In genomic region chr21:26800455-26801454, GRCh38 we compare ENCODE assay signal across 17 cellular contexts. TPM values are rescaled to one million over a fixed set of nuclear protein-coding genes. Genes with fewer than 3 reads are reported as not detected.
DNase-seq lines count a peak whose midpoint lies in the region; ATAC-seq and TF ChIP-seq lines count a peak whose summit lies in the region.
"Had no signal": no experiment of that assay in that cellular context is flagged by ENCODE, and none has a peak within 500 bp of the region (broad histone marks: within the 10 kb centered on the region; RNA-seq: fewer than 3 reads in every experiment).

No MANE protein-coding gene starts in this region.

- H3K4me3 ChIP-seq in right cardiac atrium (ENCODE audit: low read length) (no peak overlapping the region), skeletal muscle satellite cell (ENCODE audit: low read length) (peak overlapping the region; percentile 23)

- H3K27me3 ChIP-seq in right cardiac atrium (ENCODE audit: control insufficient read depth, insufficient read depth) (no peaks in the 10 kb centered on the region), skeletal muscle satellite cell (ENCODE audit: control insufficient read depth, insufficient read depth, low read length) (no peaks in the 10 kb centered on the region)
- H3K27me3 ChIP-seq: foreskin keratinocyte had no signal

- 60% methylated on average over 11 of the region's 11 CpGs for WGBS in right cardiac atrium

- 0 out of 2 replicates have a peak overlapping the region, but pooled peaks have one; percentile 15 for H3K27ac ChIP-seq in C4-2B
- peak overlapping the region; percentile 48 for H3K27ac ChIP-seq in right cardiac atrium (ENCODE audit: low read length)
- H3K27ac ChIP-seq: foreskin keratinocyte had no signal

- no peak for TF ChIP-seq CTCF in C4-2B (conservative IDR thresholded peaks at IDR 0.05)

- no peaks in the 10 kb centered on the region for H3K36me3 ChIP-seq in skeletal muscle satellite cell (ENCODE audit: insufficient read depth, low read length)

- peaks cover 1% of the 10 kb centered on the region for H3K4me1 ChIP-seq in right cardiac atrium (ENCODE audit: control insufficient read depth, insufficient read depth, low read length)
- peaks cover 34% of the 10 kb centered on the region for H3K4me1 ChIP-seq in skeletal muscle satellite cell (ENCODE audit: control insufficient read depth, insufficient read depth, low read length)

- intact Hi-C loops in right cardiac atrium (cut with DNase I), result no loop called here

- H3K4me2 ChIP-seq in skeletal muscle satellite cell (ENCODE audit: low read length), result peak overlapping the region; percentile 61

- ATAC-seq in right cardiac atrium (peak; percentile 50 to 63), GM19023 (IDR thresholded peaks at IDR 0.05; ENCODE audit: unreplicated experiment) (no peak), GM21576 (IDR thresholded peaks at IDR 0.05; ENCODE audit: unreplicated experiment) (no peak)
- ATAC-seq: foreskin keratinocyte had no signal

- DNase-seq in brain pericyte (ENCODE audit: low read depth, low spot score) (peak; percentile 61), right cardiac atrium (no peak), GM19240 (ENCODE audit: insufficient read length, low spot score) (no peak), glomerular visceral epithelial cell (ENCODE audit: extremely low spot score) (no peak)
- DNase-seq: activated CD4-positive, alpha-beta T cell treated with anti-CD3 and anti-CD28 coated beads, Interleukin-2, amount 50 U/mL, for 48 hours; activated naive CD8-positive, alpha-beta T cell treated with anti-CD3 and anti-CD28 coated beads, Interleukin-2, amount 10 ng/mL, durations not matched to agents 7 days and 5 days; C1 segment of cervical spinal cord; foreskin keratinocyte; KBM-7; midbrain; NCI-H2227 treated with DMSO at 0.1 percent for 48 hours; stimulated activated CD4-positive, alpha-beta T cell treated with anti-CD3 and anti-CD28 coated beads, Interleukin-4, amount 100 ng/mL, for 24 hours; SW 1271 had no signal

- H3K9me3 ChIP-seq in right cardiac atrium (ENCODE audit: control insufficient read depth, low read length), result no peaks in the 10 kb centered on the region
- no peaks in the 10 kb centered on the region for H3K9me3 ChIP-seq in skeletal muscle satellite cell (replicated peaks; ENCODE audit: low read length)

- peak overlapping the region; percentile 57 for H3K9ac ChIP-seq in skeletal muscle satellite cell (ENCODE audit: low read depth, low read length)

RNA-seq across cellular contexts. Expression of gene ADAMTS1, which starts 44.5 kb away (rescaled TPM):
- 100 to 1,000 TPM in 1 of 4 donors, 10 to 100 TPM in 3; 52.3 to 142 (median 73.8) TPM for total RNA-seq in right cardiac atrium
- polyA plus RNA-seq in right cardiac atrium, result 88.4 TPM
- 208 and 270 TPM in 2 replicates for total RNA-seq in skeletal muscle satellite cell (2012; rRNA removed)

Comparison
In these comparisons a context has a peak if more than half of its experiments do, and no peak if none do; other contexts are left out.
1. ATAC-seq: peak in right cardiac atrium (2 of 2); none in GM19023 (single experiment) and GM21576 (single experiment).